ENCODE assay signal across 1 cellular context in the genomic region with DNA sequence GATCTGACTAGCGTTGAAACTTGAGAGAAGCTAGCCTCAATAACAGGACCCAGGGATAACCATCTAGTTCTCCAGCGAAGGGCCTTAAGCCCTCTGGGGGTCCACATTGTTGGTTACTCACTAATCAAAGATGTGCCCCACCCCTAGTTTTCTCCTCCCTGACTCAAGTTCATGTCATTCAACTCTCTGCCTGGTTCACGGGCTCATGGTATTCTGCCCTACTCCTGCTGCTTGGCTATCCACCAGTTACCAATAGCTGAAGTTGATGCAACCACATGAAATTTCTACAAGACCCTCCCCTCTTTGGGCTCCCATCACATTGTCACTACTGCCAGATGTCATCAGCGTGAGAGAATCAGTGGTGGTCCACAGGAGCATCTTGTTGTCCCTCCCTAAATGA. TPM values are rescaled to one million over a fixed set of nuclear protein-coding genes. Genes with fewer than 3 reads are reported as not detected.
"Had no signal": no experiment of that assay in that cellular context is flagged by ENCODE, and none has a peak within 500 bp of the region (broad histone marks: within the 10 kb centered on the region; RNA-seq: fewer than 3 reads in every experiment).

No MANE protein-coding gene starts in this region.

RNA-seq across cellular contexts. Expression of a gene that starts 38.4 kb away (rescaled TPM):
- total RNA-seq: HFFc6 had no signal
